ENCODE assay signal across 19 cellular contexts in the genomic region with DNA sequence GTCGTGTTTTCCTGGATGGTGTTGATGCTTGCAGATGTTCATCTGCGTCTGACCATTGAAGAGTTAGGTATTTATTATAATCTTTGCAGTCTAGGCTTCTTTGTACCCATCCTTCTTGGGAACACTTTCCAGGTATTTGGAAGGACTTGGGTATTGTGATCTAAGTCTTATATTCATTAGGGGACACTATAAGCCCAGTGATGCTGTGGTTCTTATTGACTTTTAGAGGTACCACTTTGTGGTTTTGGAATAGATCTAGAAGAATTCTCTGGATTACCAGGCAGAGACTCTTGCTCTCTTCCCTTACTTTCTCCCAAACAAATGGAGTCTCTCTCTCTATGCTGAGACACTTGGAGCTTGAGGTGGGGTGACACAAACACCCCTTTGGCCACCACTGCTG. TPM values are rescaled to one million over a fixed set of nuclear protein-coding genes. Genes with fewer than 3 reads are reported as not detected.
A peak's percentile ranks its signal among the peaks of the same experiment; 100 is the strongest.
DNase-seq lines count a peak whose midpoint lies in the region; TF ChIP-seq lines count a peak whose summit lies in the region.
"Had no signal": no experiment of that assay in that cellular context is flagged by ENCODE, and none has a peak within 500 bp of the region (broad histone marks: within the 10 kb centered on the region; RNA-seq: fewer than 3 reads in every experiment).

No MANE protein-coding gene starts in this region.

- intact Hi-C loops in lower leg skin (cut with DNase I; ENCODE audit: low total_unique reads), result no loop called here

- no peak for TF ChIP-seq POLR2A in lower leg skin (IDR thresholded peaks at IDR 0.05)

- DNase-seq in NCI-H1436 treated with DMSO at 0.1 percent for 48 hours (lab: John Stamatoyannopoulos, UW) (peak; percentile 31), NCI-H1436 (lab: John Stamatoyannopoulos, UW) (no peak), DMS53 treated with DMSO at 0.1 percent for 48 hours (lab: John Stamatoyannopoulos, UW; ENCODE audit: unreplicated experiment) (peak; percentile 5), NCI-H69 (lab: John Stamatoyannopoulos, UW) (peak; percentile 59), epithelial cell of esophagus (ENCODE audit: low read depth) (peak; percentile 7), lower leg skin (ENCODE audit: low spot score in 2 of 2) (no peak), NCI-H187 treated with DMSO at 0.1 percent for 48 hours (lab: John Stamatoyannopoulos, UW) (no peak), SKM-1 (lab: John Stamatoyannopoulos, UW; ENCODE audit: unreplicated experiment) (no peak)
- DNase-seq: 8988T; BE2C; CD4-positive, alpha-beta T cell; KG1; NCI-H1105 treated with DMSO at 0.1 percent for 48 hours; NCI-H2029 treated with DMSO at 0.1 percent for 48 hours; NCI-H2227 treated with DMSO at 0.1 percent for 48 hours; NCI-H526; T-helper 1 cell had no signal

- TF ChIP-seq CTCF in epithelial cell of esophagus (IDR thresholded peaks at IDR 0.05; ENCODE audit: insufficient read depth, low read depth, low read length, missing control alignments), result no peak
- TF ChIP-seq CTCF in lower leg skin (IDR thresholded peaks at IDR 0.05), result no peak

- H3K4me3 ChIP-seq in epithelial cell of esophagus (ENCODE audit: low read length) (no peak overlapping the region), lower leg skin (ENCODE audit: low read depth, poor library complexity, severe bottlenecking) (no peak overlapping the region)
- H3K4me3 ChIP-seq: SK-N-MC had no signal

- 87% methylated on average over 2 of the region's 2 CpGs for WGBS in lower leg skin, 2 donors

RNA-seq across cellular contexts. Expression of a gene that starts 41.6 kb away (rescaled TPM):
- not detected for total RNA-seq in lower leg skin
- total RNA-seq: CD4-positive, alpha-beta T cell; G401 had no signal

Comparison
In these comparisons a context has a peak if more than half of its experiments do, and no peak if none do; other contexts are left out.
1. DNase-seq: peak in NCI-H1436 treated with DMSO at 0.1 percent for 48 hours (single experiment), DMS53 treated with DMSO at 0.1 percent for 48 hours (single experiment), NCI-H69 (single experiment) and epithelial cell of esophagus (single experiment); none in NCI-H1436 (single experiment), lower leg skin (0 of 2), NCI-H187 treated with DMSO at 0.1 percent for 48 hours (single experiment) and SKM-1 (single experiment).